21 cellular contexts compared by ENCODE assay signal in genomic region chr3:7721869-7722268, GRCh38.
"Had no signal": no experiment of that assay in that cellular context is flagged by ENCODE, and none has a peak within 500 bp of the region (broad histone marks: within the 10 kb centered on the region; RNA-seq: fewer than 3 reads in every experiment).

No MANE protein-coding gene starts in this region.

- DNase-seq: dermis blood vessel endothelial cell; dorsolateral prefrontal cortex; effector CD4-positive, alpha-beta T cell; effector memory CD4-positive, alpha-beta T cell; esophagus squamous epithelium; foreskin fibroblast; foreskin melanocyte; gastrocnemius medialis; glutamatergic neuron; head of caudate nucleus; heart right ventricle; hippocampal formation; left cardiac atrium; left lung; left ventricle myocardium superior; lower lobe of right lung; mesenchymal stem cell; mucosa of descending colon; naive B cell; naive thymus-derived CD8-positive, alpha-beta T cell had no signal

- H3K27ac ChIP-seq: coronary artery, dorsolateral prefrontal cortex, esophagus squamous epithelium, gastrocnemius medialis, heart right ventricle, left lung, lower lobe of right lung had no signal

- ATAC-seq: gastrocnemius medialis; heart right ventricle; left cardiac atrium; left lung; left ventricle myocardium superior; lower lobe of right lung; mucosa of descending colon; naive thymus-derived CD8-positive, alpha-beta T cell had no signal

- H3K9me3 ChIP-seq: esophagus squamous epithelium, gastrocnemius medialis, heart right ventricle, left lung, lower lobe of right lung, mucosa of descending colon had no signal

- H3K36me3 ChIP-seq: esophagus squamous epithelium, gastrocnemius medialis, heart right ventricle, left lung, lower lobe of right lung had no signal

- H3K27me3 ChIP-seq: dorsolateral prefrontal cortex, esophagus squamous epithelium, gastrocnemius medialis, heart right ventricle, left lung had no signal

- H3K4me1 ChIP-seq: esophagus squamous epithelium, gastrocnemius medialis, heart right ventricle, left lung, lower lobe of right lung had no signal

- H3K4me3 ChIP-seq: coronary artery, dorsolateral prefrontal cortex, esophagus squamous epithelium, gastrocnemius medialis, heart right ventricle, left lung, lower lobe of right lung, mucosa of descending colon had no signal
